ENCODE assay signal across 10 cellular contexts in the genomic region with DNA sequence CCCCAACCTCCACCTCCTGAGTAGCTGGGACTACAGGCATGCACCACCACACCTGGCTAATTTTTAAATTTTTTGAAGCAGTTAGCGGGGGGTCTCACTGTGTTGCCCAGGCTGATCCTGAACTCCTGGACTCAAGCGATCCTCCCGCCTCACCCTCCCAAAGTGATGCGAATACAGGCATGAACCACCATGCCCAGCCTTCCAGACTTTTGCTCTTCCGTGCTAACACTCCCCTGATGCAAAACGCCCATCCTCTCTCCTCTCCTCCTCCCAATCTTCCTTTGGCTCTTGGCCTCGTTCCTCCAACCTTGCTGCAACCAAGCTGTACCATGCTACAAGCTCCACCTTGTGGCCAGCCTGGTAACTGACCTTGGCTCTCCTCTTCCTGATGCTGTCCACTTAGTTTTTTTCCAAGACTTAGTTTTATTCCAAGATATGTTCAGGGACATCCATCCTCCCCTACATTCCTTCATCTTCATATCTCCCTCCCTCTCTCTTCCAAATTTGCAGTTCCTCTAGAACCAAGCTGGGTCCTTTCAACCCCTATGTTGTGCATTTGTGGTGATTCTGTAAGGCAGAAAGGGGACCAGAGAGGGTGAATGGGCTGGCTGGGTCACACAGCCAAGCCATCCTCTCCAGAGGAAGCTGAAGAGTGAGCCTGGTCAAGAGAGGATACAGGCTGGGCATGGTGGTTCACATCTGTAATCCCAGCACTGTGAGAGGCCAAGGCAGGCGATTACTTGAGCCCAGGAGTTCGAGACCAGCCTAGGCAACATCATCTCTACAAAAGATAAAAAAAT. TPM values are rescaled to one million over a fixed set of nuclear protein-coding genes. Genes with fewer than 3 reads are reported as not detected.
DNase-seq lines count a peak whose midpoint lies in the region; ATAC-seq and TF ChIP-seq lines count a peak whose summit lies in the region.
"Had no signal": no experiment of that assay in that cellular context is flagged by ENCODE, and none has a peak within 500 bp of the region (broad histone marks: within the 10 kb centered on the region; RNA-seq: fewer than 3 reads in every experiment).

No MANE protein-coding gene starts in this region.

- H3K27ac Mint-ChIP-seq in activated CD4-positive, alpha-beta T cell treated with anti-CD3 and anti-CD28 coated beads, Interleukin-2, amount 10 ng/mL, durations not matched to agents 24 days and 14 days, result no peak overlapping the region
- H3K27ac Mint-ChIP-seq: IgD-negative memory B cell had no signal

- dilution Hi-C loops in mammary epithelial cell (cut with HindIII; ENCODE audit: low sequenced_read_pairs), result no loop called here

- peak; percentile 57 for DNase-seq in activated CD4-positive, alpha-beta T cell treated with anti-CD3 and anti-CD28 coated beads, Interleukin-2, amount 10 ng/mL, durations not matched to agents 24 days and 14 days
- no peak for DNase-seq in activated CD4-positive, alpha-beta T cell treated with anti-CD3 and anti-CD28 coated beads, Interleukin-2, amount 50 U/mL, for 1 hour
- DNase-seq in LNCaP clone FGC (ENCODE audit: low read depth) (no peak), mammary epithelial cell (no peak), GM23248 (no peak), T-helper 2 cell (no peak)
- DNase-seq in stimulated activated CD4-positive, alpha-beta T cell treated with anti-CD3 and anti-CD28 coated beads, Interleukin-12 subunit alpha, Interleukin-12 subunit beta, amount 100 ng/mL, for 48 hours (ENCODE audit: low read depth in 2 of 3, low spot score in 1 of 3), result peak in 2 of 3 donors; percentile 6 to 40
- DNase-seq: C1 segment of cervical spinal cord had no signal

- H3K27ac ChIP-seq in mammary epithelial cell (ENCODE audit: insufficient read depth, low read depth, low read length), result no peak overlapping the region
- H3K27ac ChIP-seq in GM23248, result no peak overlapping the region

- H3K4me2 ChIP-seq in mammary epithelial cell (ENCODE audit: insufficient read depth, low read depth, low read length) (no peak overlapping the region), GM23248 (ENCODE audit: unreplicated experiment) (no peak overlapping the region)

- peaks cover 3% of the 10 kb centered on the region for H3K27me3 Mint-ChIP-seq in activated CD4-positive, alpha-beta T cell treated with anti-CD3 and anti-CD28 coated beads, Interleukin-2, amount 10 ng/mL, durations not matched to agents 24 days and 14 days

- no peak for ATAC-seq in HG03097 (IDR thresholded peaks at IDR 0.05; ENCODE audit: low FRiP score, unreplicated experiment)

- H3K9me3 ChIP-seq in mammary epithelial cell (replicated peaks; ENCODE audit: insufficient read depth, low read length) (peaks cover 13% of the 10 kb centered on the region), GM23248 (ENCODE audit: low read depth) (no peaks in the 10 kb centered on the region)

- no peaks in the 10 kb centered on the region for H3K36me3 ChIP-seq in mammary epithelial cell (ENCODE audit: insufficient read depth, low read length)
- no peaks in the 10 kb centered on the region for H3K36me3 ChIP-seq in GM23248 (ENCODE audit: low read depth)

- in situ Hi-C loops in mammary epithelial cell (cut with MboI; ENCODE audit: low sequenced_read_pairs in 2 of 2) (no loop called here), GM23248 (cut with MboI) (no loop called here)

- H3F3A ChIP-seq in GM23248 (ENCODE audit: insufficient read depth), result no peaks in the 10 kb centered on the region

- H3K4me3 ChIP-seq in LNCaP clone FGC (ENCODE audit: low read depth, low read length) (no peak overlapping the region), mammary epithelial cell (replicated peaks in 1 of 3; ENCODE audit: insufficient read depth in 1 of 3, low read depth in 2 of 3, low read length in 3 of 3) (no peak overlapping the region), GM23248 (no peak overlapping the region)

- no peak overlapping the region for H3K9ac ChIP-seq in mammary epithelial cell (ENCODE audit: insufficient read depth, low read length)
- H3K9ac ChIP-seq in GM23248, result no peak overlapping the region

- H3K9me3 Mint-ChIP-seq in activated CD4-positive, alpha-beta T cell treated with anti-CD3 and anti-CD28 coated beads, Interleukin-2, amount 10 ng/mL, durations not matched to agents 24 days and 14 days, result peaks cover 9% of the 10 kb centered on the region

- H3K36me3 Mint-ChIP-seq in activated CD4-positive, alpha-beta T cell treated with anti-CD3 and anti-CD28 coated beads, Interleukin-2, amount 10 ng/mL, durations not matched to agents 24 days and 14 days (ENCODE audit: low read depth), result peaks cover 6% of the 10 kb centered on the region

- no peak overlapping the region for H3K4me3 Mint-ChIP-seq in activated CD4-positive, alpha-beta T cell treated with anti-CD3 and anti-CD28 coated beads, Interleukin-2, amount 10 ng/mL, durations not matched to agents 24 days and 14 days

- H3K4me1 Mint-ChIP-seq in activated CD4-positive, alpha-beta T cell treated with anti-CD3 and anti-CD28 coated beads, Interleukin-2, amount 10 ng/mL, durations not matched to agents 24 days and 14 days, result no peaks in the 10 kb centered on the region

- BruUV-seq in mammary epithelial cell (replicated peaks; lab: Mats Ljungman, UMichigan), result no TSS peak

- H4K20me1 ChIP-seq in mammary epithelial cell (ENCODE audit: insufficient read depth, low read length) (no peaks in the 10 kb centered on the region), GM23248 (ENCODE audit: insufficient read depth) (no peaks in the 10 kb centered on the region)

- intact Hi-C loops in activated CD4-positive, alpha-beta T cell treated with anti-CD3 and anti-CD28 coated beads, Interleukin-2, amount 10 ng/mL, durations not matched to agents 24 days and 14 days (cut with micrococcal nuclease), result no loop called here
- intact Hi-C loops in mammary epithelial cell (cut with micrococcal nuclease), result no loop called here

- no peak overlapping the region for H2AFZ ChIP-seq in mammary epithelial cell (ENCODE audit: low read depth, low read length)
- no peak overlapping the region for H2AFZ ChIP-seq in GM23248

- H3K4me1 ChIP-seq in mammary epithelial cell (ENCODE audit: insufficient read depth, low read length) (peaks cover 17% of the 10 kb centered on the region), GM23248 (ENCODE audit: insufficient read depth) (no peaks in the 10 kb centered on the region)

- TF ChIP-seq CTCF in LNCaP clone FGC (IDR thresholded peaks at IDR 0.05; ENCODE audit: control insufficient read depth, extremely low read depth, insufficient read depth) (peak; percentile 57), mammary epithelial cell (conservative IDR thresholded peaks at IDR 0.05 in 1 of 2, IDR thresholded peaks at IDR 0.05 in 1 of 2; ENCODE audit: extremely low read depth in 1 of 2, insufficient read depth in 1 of 2, low read depth in 1 of 2, low read length in 2 of 2) (peak; percentile 51 to 59)

- WGBS in mammary epithelial cell (ENCODE audit: low coverage, missing lambda C conversion rate), result 74% methylated on average over 6 of the region's 9 CpGs
- 52 to 54% methylated on average over 9 of the region's 9 CpGs for WGBS in GM23248 (ENCODE audit: low coverage in 1 of 2, low lambda C conversion rate in 2 of 2, missing lambda C conversion rate in 2 of 2), 2 experiments

- CTCF ChIA-PET in mammary epithelial cell (lab: Charles Lee; ENCODE audit: low non-redundant PET), result interaction anchor here (0.7 kb wide), 1 partner anchor 72 kb away, joined by 4 read pairs; no protein-coding TSS in a partner anchor

- H3K9me2 ChIP-seq in GM23248 (ENCODE audit: insufficient read depth), result no peaks in the 10 kb centered on the region

- no peaks in the 10 kb centered on the region for H3K79me2 ChIP-seq in mammary epithelial cell (ENCODE audit: insufficient read depth, low read length)
- no peaks in the 10 kb centered on the region for H3K79me2 ChIP-seq in GM23248 (ENCODE audit: insufficient read depth)

- H3K27me3 ChIP-seq in mammary epithelial cell (ENCODE audit: insufficient read depth, low read length) (no peaks in the 10 kb centered on the region), GM23248 (replicated peaks; ENCODE audit: insufficient read depth) (no peaks in the 10 kb centered on the region; the same call in none of the 2 replicates)

RNA-seq across cellular contexts. Expression of a gene that starts 32.8 kb away (rescaled TPM):
- 0.33 and 0.52 TPM in 2 replicates for total RNA-seq in activated CD4-positive, alpha-beta T cell treated with anti-CD3 and anti-CD28 coated beads, Interleukin-2, amount 10 ng/mL, durations not matched to agents 24 days and 14 days
- 1 to 10 TPM; 4.5 to 9.9 TPM for total RNA-seq in mammary epithelial cell
- polyA plus RNA-seq in mammary epithelial cell (4.1 TPM), GM23248 (2016; fragmentation: Nextera tagmentation; extraction: Ambion mirVana) (0.19 TPM in 1 of 2 replicates, not detected in the other)
- 2.9 TPM for polyA minus RNA-seq in mammary epithelial cell
- 1.6 TPM in 1 of 2 replicates, not detected in the other for total RNA-seq in GM23248 (2014; rRNA removed; shearing (Covaris generic))
- polyA plus RNA-seq: IgD-negative memory B cell had no signal

Comparison
In these comparisons a context has a peak if more than half of its experiments do, and no peak if none do; other contexts are left out.
1. DNase-seq: peak in activated CD4-positive, alpha-beta T cell treated with anti-CD3 and anti-CD28 coated beads, Interleukin-2, amount 10 ng/mL, durations not matched to agents 24 days and 14 days (single experiment) and stimulated activated CD4-positive, alpha-beta T cell treated with anti-CD3 and anti-CD28 coated beads, Interleukin-12 subunit alpha, Interleukin-12 subunit beta, amount 100 ng/mL, for 48 hours (2 of 3); none in activated CD4-positive, alpha-beta T cell treated with anti-CD3 and anti-CD28 coated beads, Interleukin-2, amount 50 U/mL, for 1 hour (single experiment), LNCaP clone FGC (single experiment), mammary epithelial cell (single experiment), GM23248 (single experiment) and T-helper 2 cell (0 of 5).